1 cellular context compared by ENCODE assay signal in the genomic region with DNA sequence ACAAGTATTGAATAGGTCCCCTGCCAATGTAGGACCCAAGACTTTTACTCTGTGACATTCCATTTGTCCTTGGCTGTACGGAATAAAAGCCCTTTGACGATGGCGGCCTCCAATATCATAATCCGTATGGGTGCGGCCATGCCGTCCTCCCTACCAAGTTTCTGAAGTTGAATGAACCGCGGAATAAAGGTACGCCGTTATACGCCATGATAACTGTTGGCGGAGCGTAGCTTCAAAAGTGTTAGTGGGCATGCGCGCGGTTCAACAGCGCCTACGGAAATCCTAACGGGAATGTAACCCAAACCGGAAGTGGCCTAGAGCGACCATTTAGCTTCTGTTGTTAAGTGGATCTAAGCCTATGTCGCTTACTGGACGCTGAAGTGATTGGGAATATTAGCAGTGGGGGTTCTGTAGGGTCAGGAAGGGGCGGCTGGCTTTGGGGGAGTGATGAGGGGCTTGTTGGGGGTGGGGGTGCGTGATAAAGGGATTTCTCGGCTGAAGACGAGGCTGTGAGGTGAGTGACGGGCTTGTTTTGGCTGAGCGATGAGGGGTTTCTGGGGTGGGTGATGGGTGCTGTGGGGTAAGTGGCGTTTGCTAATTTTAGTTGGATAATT.
TF ChIP-seq lines count a peak whose summit lies in the region.

TSS of gene ZNF175 (plus strand) at position 322 of the 614 bp plus-strand sequence. CDS start 2,047 bp downstream, outside the sequence.

TF ChIP-seq in K562, 482 proteins besides CTCF, POLR2A, EP300 and RAD21 (continued from another document and continues in another):
- TF ChIP-seq IRF1 (CRISPR knock-in tag; IDR thresholded peaks at IDR 0.05; ENCODE audit: borderline replicate concordance) (no peak), CBX8 (IDR thresholded peaks at IDR 0.05; ENCODE audit: borderline replicate concordance, extremely low read depth, low read depth, low read length, poor library complexity, severe bottlenecking) (no peak), C11orf30 (IDR thresholded peaks at IDR 0.05; ENCODE audit: low read depth) (peak; percentile 54; the same call in 1 of the 2 replicates), BHLHE40 (IDR thresholded peaks at IDR 0.05; ENCODE audit: low read length) (peak; percentile 20; the same call in 1 of the 2 replicates), ILF3 (IDR thresholded peaks at IDR 0.05; ENCODE audit: borderline replicate concordance) (no peak), CBX3 (IDR thresholded peaks at IDR 0.05; ENCODE audit: borderline replicate concordance in 1 of 2, low read length in 2 of 2) (peak in 1 of 2 experiments; percentile 75; a peak in 2 of 3 replicates), SRSF7 (optimal IDR thresholded peaks at IDR 0.05; ENCODE audit: low read depth, low read length) (no peak), HNRNPLL (IDR thresholded peaks at IDR 0.05; ENCODE audit: low read depth, low read length, poor library complexity, severe bottlenecking) (peak; percentile 64), STAT5B (CRISPR knock-in tag; IDR thresholded peaks at IDR 0.05) (no peak), ADNP (tag; IDR thresholded peaks at IDR 0.05) (no peak), HDGF (IDR thresholded peaks at IDR 0.05) (no peak), ZNF785 (CRISPR knock-in tag; IDR thresholded peaks at IDR 0.05) (no peak), BRCA1 (IDR thresholded peaks at IDR 0.05) (no peak), BRCA1 (CRISPR knock-in tag; IDR thresholded peaks at IDR 0.05) (no peak), ZBTB17 (CRISPR knock-in tag; IDR thresholded peaks at IDR 0.05) (no peak), SUPT5H (IDR thresholded peaks at IDR 0.05) (peak; percentile 75), KLF10 (CRISPR knock-in tag; IDR thresholded peaks at IDR 0.05) (no peak), ZBTB7A (IDR thresholded peaks at IDR 0.05; ENCODE audit: borderline replicate concordance, control insufficient read depth, low read depth, low read length) (peak; percentile 33; the same call in 1 of the 2 replicates), PHF8 (IDR thresholded peaks at IDR 0.05; ENCODE audit: borderline replicate concordance, low read length) (peak; percentile 33; the same call in 1 of the 2 replicates), HDAC2 (IDR thresholded peaks at IDR 0.05) (no peak), HSF4 (CRISPR knock-in tag; IDR thresholded peaks at IDR 0.05; ENCODE audit: borderline replicate concordance) (no peak), ZBED1 (IDR thresholded peaks at IDR 0.05) (no peak), PHB2 (IDR thresholded peaks at IDR 0.05; ENCODE audit: low read depth) (no peak), TCFL5 (CRISPR knock-in tag; conservative IDR thresholded peaks at IDR 0.05) (no peak), BRF1 (IDR thresholded peaks at IDR 0.05; ENCODE audit: borderline replicate concordance, extremely low read depth, insufficient read length) (no peak), ZNF79 (CRISPR knock-in tag; IDR thresholded peaks at IDR 0.05; ENCODE audit: low read depth) (no peak), SIX5 (IDR thresholded peaks at IDR 0.05; ENCODE audit: borderline replicate concordance in 1 of 2, insufficient read depth in 1 of 2, low read depth in 1 of 2, low read length in 2 of 2) (peak; percentile 78 to 81), DMBX1 (CRISPR knock-in tag; IDR thresholded peaks at IDR 0.05; ENCODE audit: borderline replicate concordance) (peak; percentile 40; the same call in 1 of the 2 replicates), ZNF444 (CRISPR knock-in tag; IDR thresholded peaks at IDR 0.05) (no peak), CCNT2 (IDR thresholded peaks at IDR 0.05; ENCODE audit: borderline replicate concordance, extremely low read depth, insufficient read length, low read depth, low read length) (no peak), RBM14 (IDR thresholded peaks at IDR 0.05; ENCODE audit: borderline replicate concordance, insufficient read depth, low read depth, low read length) (no peak), RBM25 (IDR thresholded peaks at IDR 0.05; ENCODE audit: low read depth, low read length, severe bottlenecking) (no peak), ARID4B (CRISPR knock-in tag; IDR thresholded peaks at IDR 0.05) (no peak), SRSF3 (IDR thresholded peaks at IDR 0.05; ENCODE audit: insufficient read depth, low read length) (no peak), SMARCE1 (IDR thresholded peaks at IDR 0.05) (no peak), USF1 (CRISPR knock-in tag; IDR thresholded peaks at IDR 0.05) (no peak)
- TF ChIP-seq, protein P1, sequence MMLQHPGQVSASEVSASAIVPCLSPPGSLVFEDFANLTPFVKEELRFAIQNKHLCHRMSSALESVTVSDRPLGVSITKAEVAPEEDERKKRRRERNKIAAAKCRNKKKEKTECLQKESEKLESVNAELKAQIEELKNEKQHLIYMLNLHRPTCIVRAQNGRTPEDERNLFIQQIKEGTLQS (IDR thresholded peaks at IDR 0.05): no peak
- TF ChIP-seq, protein P1 (CRISPR knock-in tag; conservative IDR thresholded peaks at IDR 0.05): no peak
- TF ChIP-seq, protein P2, sequence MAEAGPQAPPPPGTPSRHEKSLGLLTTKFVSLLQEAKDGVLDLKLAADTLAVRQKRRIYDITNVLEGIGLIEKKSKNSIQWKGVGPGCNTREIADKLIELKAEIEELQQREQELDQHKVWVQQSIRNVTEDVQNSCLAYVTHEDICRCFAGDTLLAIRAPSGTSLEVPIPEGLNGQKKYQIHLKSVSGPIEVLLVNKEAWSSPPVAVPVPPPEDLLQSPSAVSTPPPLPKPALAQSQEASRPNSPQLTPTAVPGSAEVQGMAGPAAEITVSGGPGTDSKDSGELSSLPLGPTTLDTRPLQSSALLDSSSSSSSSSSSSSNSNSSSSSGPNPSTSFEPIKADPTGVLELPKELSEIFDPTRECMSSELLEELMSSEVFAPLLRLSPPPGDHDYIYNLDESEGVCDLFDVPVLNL (CRISPR knock-in tag; IDR thresholded peaks at IDR 0.05; ENCODE audit: low read depth): peak; percentile 82; the same call in 1 of the 2 replicates
- TF ChIP-seq, protein P3, sequence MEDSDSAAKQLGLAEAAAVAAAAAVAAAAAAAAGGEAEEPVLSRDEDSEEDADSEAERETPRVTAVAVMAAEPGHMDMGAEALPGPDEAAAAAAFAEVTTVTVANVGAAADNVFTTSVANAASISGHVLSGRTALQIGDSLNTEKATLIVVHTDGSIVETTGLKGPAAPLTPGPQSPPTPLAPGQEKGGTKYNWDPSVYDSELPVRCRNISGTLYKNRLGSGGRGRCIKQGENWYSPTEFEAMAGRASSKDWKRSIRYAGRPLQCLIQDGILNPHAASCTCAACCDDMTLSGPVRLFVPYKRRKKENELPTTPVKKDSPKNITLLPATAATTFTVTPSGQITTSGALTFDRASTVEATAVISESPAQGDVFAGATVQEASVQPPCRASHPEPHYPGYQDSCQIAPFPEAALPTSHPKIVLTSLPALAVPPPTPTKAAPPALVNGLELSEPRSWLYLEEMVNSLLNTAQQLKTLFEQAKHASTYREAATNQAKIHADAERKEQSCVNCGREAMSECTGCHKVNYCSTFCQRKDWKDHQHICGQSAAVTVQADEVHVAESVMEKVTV (CRISPR knock-in tag; IDR thresholded peaks at IDR 0.05): no peak
- TF ChIP-seq, protein P4, sequence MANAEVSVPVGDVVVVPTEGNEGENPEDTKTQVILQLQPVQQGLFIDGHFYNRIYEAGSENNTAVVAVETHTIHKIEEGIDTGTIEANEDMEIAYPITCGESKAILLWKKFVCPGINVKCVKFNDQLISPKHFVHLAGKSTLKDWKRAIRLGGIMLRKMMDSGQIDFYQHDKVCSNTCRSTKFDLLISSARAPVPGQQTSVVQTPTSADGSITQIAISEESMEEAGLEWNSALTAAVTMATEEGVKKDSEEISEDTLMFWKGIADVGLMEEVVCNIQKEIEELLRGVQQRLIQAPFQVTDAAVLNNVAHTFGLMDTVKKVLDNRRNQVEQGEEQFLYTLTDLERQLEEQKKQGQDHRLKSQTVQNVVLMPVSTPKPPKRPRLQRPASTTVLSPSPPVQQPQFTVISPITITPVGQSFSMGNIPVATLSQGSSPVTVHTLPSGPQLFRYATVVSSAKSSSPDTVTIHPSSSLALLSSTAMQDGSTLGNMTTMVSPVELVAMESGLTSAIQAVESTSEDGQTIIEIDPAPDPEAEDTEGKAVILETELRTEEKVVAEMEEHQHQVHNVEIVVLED (CRISPR knock-in tag; IDR thresholded peaks at IDR 0.05): peak; percentile 46; the same call in 1 of the 2 replicates
- TF ChIP-seq, protein P5, sequence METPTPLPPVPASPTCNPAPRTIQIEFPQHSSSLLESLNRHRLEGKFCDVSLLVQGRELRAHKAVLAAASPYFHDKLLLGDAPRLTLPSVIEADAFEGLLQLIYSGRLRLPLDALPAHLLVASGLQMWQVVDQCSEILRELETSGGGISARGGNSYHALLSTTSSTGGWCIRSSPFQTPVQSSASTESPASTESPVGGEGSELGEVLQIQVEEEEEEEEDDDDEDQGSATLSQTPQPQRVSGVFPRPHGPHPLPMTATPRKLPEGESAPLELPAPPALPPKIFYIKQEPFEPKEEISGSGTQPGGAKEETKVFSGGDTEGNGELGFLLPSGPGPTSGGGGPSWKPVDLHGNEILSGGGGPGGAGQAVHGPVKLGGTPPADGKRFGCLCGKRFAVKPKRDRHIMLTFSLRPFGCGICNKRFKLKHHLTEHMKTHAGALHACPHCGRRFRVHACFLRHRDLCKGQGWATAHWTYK (CRISPR knock-in tag; IDR thresholded peaks at IDR 0.05): no peak
- TF ChIP-seq, protein P6, sequence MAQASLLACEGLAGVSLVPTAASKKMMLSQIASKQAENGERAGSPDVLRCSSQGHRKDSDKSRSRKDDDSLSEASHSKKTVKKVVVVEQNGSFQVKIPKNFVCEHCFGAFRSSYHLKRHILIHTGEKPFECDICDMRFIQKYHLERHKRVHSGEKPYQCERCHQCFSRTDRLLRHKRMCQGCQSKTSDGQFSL (CRISPR knock-in tag; IDR thresholded peaks at IDR 0.05): no peak
- TF ChIP-seq, protein P6 (tag; IDR thresholded peaks at IDR 0.05): no peak
- TF ChIP-seq, protein P7, sequence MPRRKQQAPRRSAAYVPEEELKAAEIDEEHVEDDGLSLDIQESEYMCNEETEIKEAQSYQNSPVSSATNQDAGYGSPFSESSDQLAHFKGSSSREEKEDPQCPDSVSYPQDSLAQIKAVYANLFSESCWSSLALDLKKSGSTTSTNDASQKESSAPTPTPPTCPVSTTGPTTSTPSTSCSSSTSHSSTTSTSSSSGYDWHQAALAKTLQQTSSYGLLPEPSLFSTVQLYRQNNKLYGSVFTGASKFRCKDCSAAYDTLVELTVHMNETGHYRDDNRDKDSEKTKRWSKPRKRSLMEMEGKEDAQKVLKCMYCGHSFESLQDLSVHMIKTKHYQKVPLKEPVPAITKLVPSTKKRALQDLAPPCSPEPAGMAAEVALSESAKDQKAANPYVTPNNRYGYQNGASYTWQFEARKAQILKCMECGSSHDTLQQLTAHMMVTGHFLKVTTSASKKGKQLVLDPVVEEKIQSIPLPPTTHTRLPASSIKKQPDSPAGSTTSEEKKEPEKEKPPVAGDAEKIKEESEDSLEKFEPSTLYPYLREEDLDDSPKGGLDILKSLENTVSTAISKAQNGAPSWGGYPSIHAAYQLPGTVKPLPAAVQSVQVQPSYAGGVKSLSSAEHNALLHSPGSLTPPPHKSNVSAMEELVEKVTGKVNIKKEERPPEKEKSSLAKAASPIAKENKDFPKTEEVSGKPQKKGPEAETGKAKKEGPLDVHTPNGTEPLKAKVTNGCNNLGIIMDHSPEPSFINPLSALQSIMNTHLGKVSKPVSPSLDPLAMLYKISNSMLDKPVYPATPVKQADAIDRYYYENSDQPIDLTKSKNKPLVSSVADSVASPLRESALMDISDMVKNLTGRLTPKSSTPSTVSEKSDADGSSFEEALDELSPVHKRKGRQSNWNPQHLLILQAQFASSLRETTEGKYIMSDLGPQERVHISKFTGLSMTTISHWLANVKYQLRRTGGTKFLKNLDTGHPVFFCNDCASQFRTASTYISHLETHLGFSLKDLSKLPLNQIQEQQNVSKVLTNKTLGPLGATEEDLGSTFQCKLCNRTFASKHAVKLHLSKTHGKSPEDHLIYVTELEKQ (CRISPR knock-in tag; IDR thresholded peaks at IDR 0.05): no peak
